9 cellular contexts compared by ENCODE assay signal in genomic region chr3:53114412-53115074, GRCh38. TPM values are rescaled to one million over a fixed set of nuclear protein-coding genes. Genes with fewer than 3 reads are reported as not detected.
DNase-seq lines count a peak whose midpoint lies in the region; ATAC-seq and TF ChIP-seq lines count a peak whose summit lies in the region.
"Had no signal": no experiment of that assay in that cellular context is flagged by ENCODE, and none has a peak within 500 bp of the region (broad histone marks: within the 10 kb centered on the region; RNA-seq: fewer than 3 reads in every experiment).

No MANE protein-coding gene starts in this region.

- no peak overlapping the region for H3K4me3 ChIP-seq in NB4 (ENCODE audit: low read depth, low read length)
- H3K4me3 ChIP-seq: BLaER1 had no signal

- no peaks in the 10 kb centered on the region for H3K9me3 Mint-ChIP-seq in activated T-cell treated with anti-CD3 and anti-CD28 coated beads, Interleukin-2, amount 50 U/mL, for 72 hours

- ATAC-seq in activated T-cell treated with anti-CD3 and anti-CD28 coated beads, Interleukin-2, amount 50 U/mL, for 72 hours (replicated peaks in 1 of 2), result peak; percentile 87 to 93
- no peak for ATAC-seq in GM19397 (IDR thresholded peaks at IDR 0.05; ENCODE audit: unreplicated experiment)

- no peak for TF ChIP-seq CTCF in NB4 (IDR thresholded peaks at IDR 0.05; ENCODE audit: low read depth, low read length)

- H3K4me1 Mint-ChIP-seq in activated T-cell treated with anti-CD3 and anti-CD28 coated beads, Interleukin-2, amount 50 U/mL, for 72 hours (ENCODE audit: low read depth), result peaks cover 14% of the 10 kb centered on the region

- H3K4me3 Mint-ChIP-seq in activated T-cell treated with anti-CD3 and anti-CD28 coated beads, Interleukin-2, amount 50 U/mL, for 72 hours, result no peak overlapping the region

- peak; percentile 48 to 49 for DNase-seq in activated T-cell treated with anti-CD3 and anti-CD28 coated beads, Interleukin-2, amount 50 U/mL, for 72 hours
- DNase-seq in activated T-cell treated with anti-CD3 and anti-CD28 coated beads for 4 hours (no peak), NB4 (ENCODE audit: low read depth) (peak; percentile 38), epithelial cell of prostate (ENCODE audit: low read depth, low spot score) (peak; percentile 44), H4 (ENCODE audit: low spot score) (no peak), NCI-H1105 treated with DMSO at 0.1 percent for 48 hours (lab: John Stamatoyannopoulos, UW) (no peak)
- peak; percentile 32 for DNase-seq in stimulated activated CD8-positive, alpha-beta memory T cell treated with anti-CD3 and anti-CD28 coated beads, Interleukin-4, amount 100 ng/mL, for 48 hours

- H3K27me3 Mint-ChIP-seq in activated T-cell treated with anti-CD3 and anti-CD28 coated beads, Interleukin-2, amount 50 U/mL, for 72 hours (ENCODE audit: low read depth), result no peaks in the 10 kb centered on the region

- TF ChIP-seq POLR2A in NB4 (IDR thresholded peaks at IDR 0.05; ENCODE audit: extremely low read depth, insufficient read length), result no peak

- H3K27ac Mint-ChIP-seq in activated T-cell treated with anti-CD3 and anti-CD28 coated beads, Interleukin-2, amount 50 U/mL, for 72 hours, result no peak overlapping the region

- H3K27ac ChIP-seq in epithelial cell of prostate, result peak overlapping the region; percentile 59
- H3K27ac ChIP-seq: BLaER1 had no signal

- H3K36me3 Mint-ChIP-seq in activated T-cell treated with anti-CD3 and anti-CD28 coated beads, Interleukin-2, amount 50 U/mL, for 72 hours (ENCODE audit: insufficient read depth in 2 of 2), result peaks cover 4 to 12% of the 10 kb centered on the region in 2 donors

RNA-seq across cellular contexts. Expression of gene RFT1, which starts 15.7 kb away (rescaled TPM):
- 10 to 100 TPM; 26.6 to 29.9 TPM for total RNA-seq in activated T-cell treated with anti-CD3 and anti-CD28 coated beads, Interleukin-2, amount 50 U/mL, for 72 hours
- 6.2 and 16.5 TPM in 2 replicates for total RNA-seq in H4 (2014; rRNA removed; shearing (Covaris generic))

RNA-seq across cellular contexts. Expression of gene PRKCD, which starts 46.5 kb away (rescaled TPM):
- total RNA-seq in activated T-cell treated with anti-CD3 and anti-CD28 coated beads, Interleukin-2, amount 50 U/mL, for 72 hours, result 10 to 100 TPM; 24.2 to 27.2 TPM
- total RNA-seq in H4 (2014; rRNA removed; shearing (Covaris generic)), result 0.35 and 1.2 TPM in 2 replicates

Comparison
In these comparisons a context has a peak if more than half of its experiments do, and no peak if none do; other contexts are left out.
1. DNase-seq: peak in activated T-cell treated with anti-CD3 and anti-CD28 coated beads, Interleukin-2, amount 50 U/mL, for 72 hours (2 of 2), NB4 (single experiment), epithelial cell of prostate (single experiment) and stimulated activated CD8-positive, alpha-beta memory T cell treated with anti-CD3 and anti-CD28 coated beads, Interleukin-4, amount 100 ng/mL, for 48 hours (single experiment); none in activated T-cell treated with anti-CD3 and anti-CD28 coated beads for 4 hours (single experiment), H4 (single experiment) and NCI-H1105 treated with DMSO at 0.1 percent for 48 hours (single experiment).
2. RNA of gene PRKCD, which starts 46.5 kb away (total RNA-seq): 24.2 to 27.2 TPM in activated T-cell treated with anti-CD3 and anti-CD28 coated beads, Interleukin-2, amount 50 U/mL, for 72 hours; 0.35 to 1.2 TPM in H4; every median in the first group is over 10 times any median in the second.